11 cellular contexts compared by ENCODE assay signal in the genomic region with DNA sequence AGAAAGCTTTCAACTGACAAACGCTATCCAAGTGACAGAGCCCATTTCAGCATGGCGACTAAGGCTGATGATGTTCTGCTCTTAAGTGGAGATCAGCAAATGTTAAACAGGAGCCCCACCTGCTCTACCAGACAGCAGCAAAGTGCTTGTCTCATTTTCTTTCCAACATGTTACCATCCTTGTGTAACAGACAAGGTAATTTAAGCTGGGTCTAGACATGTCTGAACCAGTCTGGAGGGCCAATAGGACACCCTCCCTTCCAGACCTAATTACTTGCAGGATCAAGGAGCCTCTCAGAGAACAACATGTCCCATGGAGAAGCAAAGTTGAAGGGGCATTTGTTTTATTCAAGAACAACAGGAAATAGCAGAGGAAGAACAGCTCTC. TPM values are rescaled to one million over a fixed set of nuclear protein-coding genes. Genes with fewer than 3 reads are reported as not detected.
A peak's percentile ranks its signal among the peaks of the same experiment; 100 is the strongest.
DNase-seq lines count a peak whose midpoint lies in the region; FAIRE-seq and TF ChIP-seq lines count a peak whose summit lies in the region.
"Had no signal": no experiment of that assay in that cellular context is flagged by ENCODE, and none has a peak within 500 bp of the region (broad histone marks: within the 10 kb centered on the region; RNA-seq: fewer than 3 reads in every experiment).

No MANE protein-coding gene starts in this region.

- peak overlapping the region; percentile 90 for H3K4me2 ChIP-seq in Loucy (ENCODE audit: low read depth, low read length, poor library complexity, severe bottlenecking)

- H3K36me3 ChIP-seq in Loucy (ENCODE audit: insufficient read depth, low read length) = no peaks in the 10 kb centered on the region
- H3K36me3 ChIP-seq in bronchial epithelial cell (ENCODE audit: control insufficient read depth, insufficient read depth, low read length) = no peaks in the 10 kb centered on the region
- no peaks in the 10 kb centered on the region for H3K36me3 ChIP-seq in spleen

- H3K27me3 ChIP-seq in Loucy (ENCODE audit: insufficient read depth, low read length, poor library complexity, severe bottlenecking) (no peaks in the 10 kb centered on the region), bronchial epithelial cell (ENCODE audit: control insufficient read depth, insufficient read depth, low read length) (no peaks in the 10 kb centered on the region), spleen (replicated peaks in 1 of 7) (no peaks in the 10 kb centered on the region)

- no peak for TF ChIP-seq POLR2A in spleen (IDR thresholded peaks at IDR 0.05)

- no peak for FAIRE-seq in bronchial epithelial cell (lab: Jason Lieb, UNC)

- H3K9me2 ChIP-seq in Loucy (replicated peaks; ENCODE audit: low read depth, low read length) = no peaks in the 10 kb centered on the region

- H3K79me2 ChIP-seq in Loucy (ENCODE audit: insufficient read depth, low read length) = no peaks in the 10 kb centered on the region

- H3F3A ChIP-seq in Loucy (ENCODE audit: low read depth) = peaks cover 22% of the 10 kb centered on the region

- H3K9me3 ChIP-seq in Loucy (ENCODE audit: insufficient read depth, low read depth, low read length) = no peaks in the 10 kb centered on the region
- H3K9me3 ChIP-seq in spleen = no peaks in the 10 kb centered on the region

- peak overlapping the region in 6 of 8 donors; percentile 44 to 93 (median 90) for H3K27ac ChIP-seq in spleen
- H3K27ac ChIP-seq: SK-N-MC had no signal

- TF ChIP-seq CTCF in Loucy (conservative IDR thresholded peaks at IDR 0.05; ENCODE audit: low read length) = no peak
- TF ChIP-seq CTCF in bronchial epithelial cell (IDR thresholded peaks at IDR 0.05; ENCODE audit: insufficient read depth, low read length, severe bottlenecking) = no peak
- no peak for TF ChIP-seq CTCF in spleen (IDR thresholded peaks at IDR 0.05 in 8 of 11, conservative IDR thresholded peaks at IDR 0.05 in 3 of 11)

- H3K4me1 ChIP-seq in Loucy (ENCODE audit: insufficient read depth, low read length, poor library complexity, severe bottlenecking) (peaks cover 93% of the 10 kb centered on the region), spleen (peaks cover 29 to 100% (median 75%) of the 10 kb centered on the region in 6 donors)

- H2AFZ ChIP-seq in Loucy (ENCODE audit: low read length) = no peak overlapping the region

- intact Hi-C loops in spleen (cut with DNase I; ENCODE audit: low total_unique reads) = no loop called here

- H3K4me3 ChIP-seq in Loucy (ENCODE audit: low read length, poor library complexity, severe bottlenecking) (no peak overlapping the region), bronchial epithelial cell (ENCODE audit: low read depth, low read length) (no peak overlapping the region), spleen (no peak overlapping the region)
- H3K4me3 ChIP-seq: SK-N-MC had no signal

- WGBS in spleen, 5 donors = 87 to 94% (median 90%) methylated on average over 2 of the region's 2 CpGs

- peak overlapping the region; percentile 83 for H3K9ac ChIP-seq in Loucy (ENCODE audit: low read depth, low read length, poor library complexity, severe bottlenecking)

- DNase-seq in NCI-H510A (lab: John Stamatoyannopoulos, UW) = peak; percentile 16
- DNase-seq in bronchial epithelial cell (ENCODE audit: low read depth) = peak; percentile 87
- DNase-seq in spleen = no peak
- no peak for DNase-seq in COLO829 (ENCODE audit: low spot score)
- DNase-seq in inferior parietal cortex (ENCODE audit: extremely low spot score) = no peak
- no peak for DNase-seq in SW 1271 (lab: John Stamatoyannopoulos, UW)
- DNase-seq: CD4-positive, alpha-beta T cell; nucleus accumbens had no signal

- no peaks in the 10 kb centered on the region for H4K20me1 ChIP-seq in Loucy (ENCODE audit: insufficient read depth, low read length, poor library complexity, severe bottlenecking)

RNA-seq across cellular contexts. Expression of gene LMO2, which starts 3.9 kb away (rescaled TPM):
- total RNA-seq in bronchial epithelial cell (0.77 and 1.1 TPM in 2 replicates), spleen (10 to 100 TPM; 46.6 to 79.4 (median 63.5) TPM)
- 10 to 100 TPM; 36.0 to 66.6 (median 48.9) TPM for polyA plus RNA-seq in spleen
- total RNA-seq: activated naive CD4-positive, alpha-beta T cell treated with anti-CD3 and anti-CD28 coated beads, Interleukin-2, amount 50 U/mL, for 72 hours had no signal

Comparison
In these comparisons a context has a peak if more than half of its experiments do, and no peak if none do; other contexts are left out.
1. DNase-seq: peak in NCI-H510A (single experiment) and bronchial epithelial cell (single experiment); none in spleen (single experiment), COLO829 (single experiment), inferior parietal cortex (single experiment) and SW 1271 (0 of 2).
2. RNA of gene LMO2, which starts 3.9 kb away (total RNA-seq): 46.6 to 79.4 TPM in spleen; 0.77 to 1.1 TPM in bronchial epithelial cell; every median in the first group is over 10 times any median in the second.